ENCODE assay signal across 12 cellular contexts in the genomic region with DNA sequence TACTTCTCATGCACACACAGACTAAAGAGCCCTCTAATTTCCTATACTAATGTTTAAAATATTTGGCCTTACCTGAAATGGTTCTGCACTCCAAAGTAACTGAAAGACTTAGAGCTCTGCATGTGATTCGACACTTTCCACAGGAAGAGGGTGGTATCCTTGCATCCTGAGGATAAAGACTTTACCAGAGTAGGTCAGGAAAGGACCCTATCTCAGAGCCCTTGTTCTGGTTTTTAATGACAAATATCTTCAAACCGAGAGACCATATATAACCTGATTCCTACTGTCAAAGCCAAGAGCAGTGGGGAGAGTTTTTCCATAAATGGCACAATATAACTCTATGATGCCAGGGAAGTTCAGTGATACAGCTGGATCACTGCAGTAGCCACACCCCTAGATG. TPM values are rescaled to one million over a fixed set of nuclear protein-coding genes. Genes with fewer than 3 reads are reported as not detected.
A peak's percentile ranks its signal among the peaks of the same experiment; 100 is the strongest.
DNase-seq lines count a peak whose midpoint lies in the region; ATAC-seq and TF ChIP-seq lines count a peak whose summit lies in the region.
"Had no signal": no experiment of that assay in that cellular context is flagged by ENCODE, and none has a peak within 500 bp of the region (broad histone marks: within the 10 kb centered on the region; RNA-seq: fewer than 3 reads in every experiment).

A gene with protein sequence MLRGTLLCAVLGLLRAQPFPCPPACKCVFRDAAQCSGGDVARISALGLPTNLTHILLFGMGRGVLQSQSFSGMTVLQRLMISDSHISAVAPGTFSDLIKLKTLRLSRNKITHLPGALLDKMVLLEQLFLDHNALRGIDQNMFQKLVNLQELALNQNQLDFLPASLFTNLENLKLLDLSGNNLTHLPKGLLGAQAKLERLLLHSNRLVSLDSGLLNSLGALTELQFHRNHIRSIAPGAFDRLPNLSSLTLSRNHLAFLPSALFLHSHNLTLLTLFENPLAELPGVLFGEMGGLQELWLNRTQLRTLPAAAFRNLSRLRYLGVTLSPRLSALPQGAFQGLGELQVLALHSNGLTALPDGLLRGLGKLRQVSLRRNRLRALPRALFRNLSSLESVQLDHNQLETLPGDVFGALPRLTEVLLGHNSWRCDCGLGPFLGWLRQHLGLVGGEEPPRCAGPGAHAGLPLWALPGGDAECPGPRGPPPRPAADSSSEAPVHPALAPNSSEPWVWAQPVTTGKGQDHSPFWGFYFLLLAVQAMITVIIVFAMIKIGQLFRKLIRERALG (minus strand): TSS at position 101 of the 400 bp plus-strand sequence. CDS start 984 bp downstream, outside the sequence.

- no peaks in the 10 kb centered on the region for H3K9me3 Mint-ChIP-seq in activated CD4-positive, alpha-beta T cell treated with anti-CD3 and anti-CD28 coated beads, Interleukin-2, amount 10 ng/mL, durations not matched to agents 7 days and 5 days
- no peaks in the 10 kb centered on the region for H3K9me3 Mint-ChIP-seq in activated CD4-positive, alpha-beta memory T cell treated with anti-CD3 and anti-CD28 coated beads for 36 hours
- H3K9me3 Mint-ChIP-seq in glutamatergic neuron (ENCODE audit: unreplicated experiment): peaks cover 2% of the 10 kb centered on the region
- no peaks in the 10 kb centered on the region for H3K9me3 Mint-ChIP-seq in stimulated activated effector memory CD8-positive, alpha-beta T cell treated with anti-CD3 and anti-CD28 coated beads, Interleukin-12 subunit alpha, Interleukin-12 subunit beta, amount 100 ng/mL, for 72 hours
- H3K9me3 Mint-ChIP-seq in mesothelial cell of epicardium: no peaks in the 10 kb centered on the region

- peaks cover 54% of the 10 kb centered on the region for H3K4me1 Mint-ChIP-seq in activated CD4-positive, alpha-beta T cell treated with anti-CD3 and anti-CD28 coated beads, Interleukin-2, amount 10 ng/mL, durations not matched to agents 7 days and 5 days
- peaks cover 51% of the 10 kb centered on the region for H3K4me1 Mint-ChIP-seq in activated CD4-positive, alpha-beta memory T cell treated with anti-CD3 and anti-CD28 coated beads for 36 hours (ENCODE audit: low read depth)
- H3K4me1 Mint-ChIP-seq in glutamatergic neuron (ENCODE audit: low read depth, unreplicated experiment): peaks cover 12% of the 10 kb centered on the region
- H3K4me1 Mint-ChIP-seq in stimulated activated effector memory CD8-positive, alpha-beta T cell treated with anti-CD3 and anti-CD28 coated beads, Interleukin-12 subunit alpha, Interleukin-12 subunit beta, amount 100 ng/mL, for 72 hours: peaks cover 40% of the 10 kb centered on the region
- peaks cover 22% of the 10 kb centered on the region for H3K4me1 Mint-ChIP-seq in mesothelial cell of epicardium

- peaks cover 16% of the 10 kb centered on the region for H3K27me3 Mint-ChIP-seq in activated CD4-positive, alpha-beta T cell treated with anti-CD3 and anti-CD28 coated beads, Interleukin-2, amount 10 ng/mL, durations not matched to agents 7 days and 5 days
- peaks cover 29% of the 10 kb centered on the region for H3K27me3 Mint-ChIP-seq in activated CD4-positive, alpha-beta memory T cell treated with anti-CD3 and anti-CD28 coated beads for 36 hours
- peaks cover 13% of the 10 kb centered on the region for H3K27me3 Mint-ChIP-seq in glutamatergic neuron (ENCODE audit: unreplicated experiment)
- no peaks in the 10 kb centered on the region for H3K27me3 Mint-ChIP-seq in mesothelial cell of epicardium (ENCODE audit: low read depth)

- TF ChIP-seq CTCF in glutamatergic neuron (IDR thresholded peaks at IDR 0.05; ENCODE audit: partially characterized antibody, unreplicated experiment): no peak
- no peak for TF ChIP-seq CTCF in mesothelial cell of epicardium (IDR thresholded peaks at IDR 0.05; ENCODE audit: unreplicated experiment)

- CTCF ChIA-PET in activated CD4-positive, alpha-beta T cell treated with anti-CD3 and anti-CD28 coated beads, Interleukin-2, amount 10 ng/mL, durations not matched to agents 7 days and 5 days (lab: Charles Lee): interaction anchor here (0.8 to 1.2 kb wide), 4 partner anchors 42 to 729 kb away, joined by 3 read pairs; no protein-coding TSS in a partner anchor
- CTCF ChIA-PET in activated CD4-positive, alpha-beta memory T cell treated with anti-CD3 and anti-CD28 coated beads for 36 hours (lab: Charles Lee): interaction anchor here (1.0 to 6.2 kb wide), 3 partner anchors 9 to 65 kb away, joined by 3 to 47 read pairs (median 30); no protein-coding TSS in a partner anchor

- DNase-seq in activated CD4-positive, alpha-beta T cell treated with anti-CD3 and anti-CD28 coated beads, Interleukin-2, amount 10 ng/mL, durations not matched to agents 7 days and 5 days: no peak
- no peak for DNase-seq in activated CD4-positive, alpha-beta T cell treated with anti-CD3 and anti-CD28 coated beads for 4 hours
- DNase-seq in activated CD4-positive, alpha-beta memory T cell treated with anti-CD3 and anti-CD28 coated beads for 36 hours: no peak
- DNase-seq in glutamatergic neuron (no peak), mesothelial cell of epicardium (ENCODE audit: low spot score in 2 of 2, unreplicated experiment in 2 of 2) (no peak), cortex of kidney (lab: John Stamatoyannopoulos, UW) (no peak)
- peak in 1 of 2 donors; percentile 32 for DNase-seq in stimulated activated effector memory CD8-positive, alpha-beta T cell treated with anti-CD3 and anti-CD28 coated beads, Interleukin-12 subunit alpha, Interleukin-12 subunit beta, amount 100 ng/mL, for 72 hours (ENCODE audit: low spot score in 2 of 2)
- DNase-seq in stimulated activated CD4-positive, alpha-beta T cell treated with anti-CD3 and anti-CD28 coated beads, Interleukin-12 subunit alpha, Interleukin-12 subunit beta, amount 100 ng/mL, for 4 hours: no peak
- DNase-seq: ACHN; NCI-H524 treated with DMSO at 0.1 percent for 48 hours; stimulated activated CD4-positive, alpha-beta T cell treated with anti-CD3 and anti-CD28 coated beads, Interleukin-2, amount 100 ng/mL, for 24 hours; T1000 had no signal

- peaks cover 6% of the 10 kb centered on the region for H3K36me3 Mint-ChIP-seq in activated CD4-positive, alpha-beta T cell treated with anti-CD3 and anti-CD28 coated beads, Interleukin-2, amount 10 ng/mL, durations not matched to agents 7 days and 5 days (ENCODE audit: low read depth)
- H3K36me3 Mint-ChIP-seq in activated CD4-positive, alpha-beta memory T cell treated with anti-CD3 and anti-CD28 coated beads for 36 hours: no peaks in the 10 kb centered on the region
- no peaks in the 10 kb centered on the region for H3K36me3 Mint-ChIP-seq in glutamatergic neuron (ENCODE audit: unreplicated experiment)
- H3K36me3 Mint-ChIP-seq in stimulated activated effector memory CD8-positive, alpha-beta T cell treated with anti-CD3 and anti-CD28 coated beads, Interleukin-12 subunit alpha, Interleukin-12 subunit beta, amount 100 ng/mL, for 72 hours: peaks cover 7% of the 10 kb centered on the region
- H3K36me3 Mint-ChIP-seq in mesothelial cell of epicardium: no peaks in the 10 kb centered on the region

- H3K27ac Mint-ChIP-seq in activated CD4-positive, alpha-beta T cell treated with anti-CD3 and anti-CD28 coated beads, Interleukin-2, amount 10 ng/mL, durations not matched to agents 7 days and 5 days: peak within 1 kb of the TSS; percentile 86
- peak within 1 kb of the TSS; percentile 6 for H3K27ac Mint-ChIP-seq in activated CD4-positive, alpha-beta memory T cell treated with anti-CD3 and anti-CD28 coated beads for 36 hours
- H3K27ac Mint-ChIP-seq in glutamatergic neuron (ENCODE audit: unreplicated experiment): no peak within 1 kb of the TSS
- H3K27ac Mint-ChIP-seq in stimulated activated effector memory CD8-positive, alpha-beta T cell treated with anti-CD3 and anti-CD28 coated beads, Interleukin-12 subunit alpha, Interleukin-12 subunit beta, amount 100 ng/mL, for 72 hours: no peak within 1 kb of the TSS
- H3K27ac Mint-ChIP-seq in mesothelial cell of epicardium: no peak within 1 kb of the TSS

- POLR2A ChIA-PET in activated CD4-positive, alpha-beta T cell treated with anti-CD3 and anti-CD28 coated beads, Interleukin-2, amount 10 ng/mL, durations not matched to agents 7 days and 5 days (lab: Charles Lee): no interaction called here
- POLR2A ChIA-PET in activated CD4-positive, alpha-beta memory T cell treated with anti-CD3 and anti-CD28 coated beads for 36 hours (lab: Charles Lee): no interaction called here

- H3K4me3 Mint-ChIP-seq in activated CD4-positive, alpha-beta T cell treated with anti-CD3 and anti-CD28 coated beads, Interleukin-2, amount 10 ng/mL, durations not matched to agents 7 days and 5 days: peak within 1 kb of the TSS; percentile 73
- H3K4me3 Mint-ChIP-seq in activated CD4-positive, alpha-beta memory T cell treated with anti-CD3 and anti-CD28 coated beads for 36 hours: peak within 1 kb of the TSS; percentile 61
- H3K4me3 Mint-ChIP-seq in glutamatergic neuron (ENCODE audit: unreplicated experiment) (peak within 1 kb of the TSS; percentile 81), mesothelial cell of epicardium (no peak within 1 kb of the TSS)
- H3K4me3 Mint-ChIP-seq in stimulated activated effector memory CD8-positive, alpha-beta T cell treated with anti-CD3 and anti-CD28 coated beads, Interleukin-12 subunit alpha, Interleukin-12 subunit beta, amount 100 ng/mL, for 72 hours: peak within 1 kb of the TSS; percentile 76

- intact Hi-C loops in activated CD4-positive, alpha-beta memory T cell treated with anti-CD3 and anti-CD28 coated beads for 36 hours (cut with micrococcal nuclease): no loop called here

- ATAC-seq in stimulated activated effector memory CD8-positive, alpha-beta T cell treated with anti-CD3 and anti-CD28 coated beads, Interleukin-12 subunit alpha, Interleukin-12 subunit beta, amount 100 ng/mL, for 72 hours: no peak

RNA-seq across cellular contexts. Expression of the gene that starts here (rescaled TPM):
- 1 to 10 TPM; 1.1 to 1.3 TPM for total RNA-seq in activated CD4-positive, alpha-beta T cell treated with anti-CD3 and anti-CD28 coated beads, Interleukin-2, amount 10 ng/mL, durations not matched to agents 7 days and 5 days
- under 1 TPM; 0.24 to 0.31 TPM for total RNA-seq in activated CD4-positive, alpha-beta memory T cell treated with anti-CD3 and anti-CD28 coated beads for 36 hours
- 0.15 TPM for total RNA-seq in glutamatergic neuron (ENCODE audit: unreplicated experiment)
- total RNA-seq in mesothelial cell of epicardium: 0.11 to 0.16 TPM in 2 of 3 replicates, not detected in the other

Comparison
In these comparisons a context has a peak if more than half of its experiments do, and no peak if none do; other contexts are left out.
1. H3K27ac Mint-ChIP-seq: peak in activated CD4-positive, alpha-beta T cell treated with anti-CD3 and anti-CD28 coated beads, Interleukin-2, amount 10 ng/mL, durations not matched to agents 7 days and 5 days (single experiment) and activated CD4-positive, alpha-beta memory T cell treated with anti-CD3 and anti-CD28 coated beads for 36 hours (single experiment); none in glutamatergic neuron (single experiment), stimulated activated effector memory CD8-positive, alpha-beta T cell treated with anti-CD3 and anti-CD28 coated beads, Interleukin-12 subunit alpha, Interleukin-12 subunit beta, amount 100 ng/mL, for 72 hours (single experiment) and mesothelial cell of epicardium (single experiment).